ENCODE assay signal across 8 cellular contexts in genomic region chr1:65419681-65420589, GRCh38. TPM values are rescaled to one million over a fixed set of nuclear protein-coding genes. Genes with fewer than 3 reads are reported as not detected.
DNase-seq lines count a peak whose midpoint lies in the region; ATAC-seq, FAIRE-seq and TF ChIP-seq lines count a peak whose summit lies in the region.

No MANE protein-coding gene starts in this region.

- peak; percentile 99 for DNase-seq in GM12865 (ENCODE audit: low read depth)
- peak; percentile 97 for DNase-seq in NCI-H1105 treated with DMSO at 0.1 percent for 48 hours (lab: John Stamatoyannopoulos, UW)
- DNase-seq in SKM-1 treated with dmso at 0.1 percent for 144 hours (lab: John Stamatoyannopoulos, UW; ENCODE audit: unreplicated experiment), result peak; percentile 94
- peak; percentile 98 for DNase-seq in activated naive CD8-positive, alpha-beta T cell treated with anti-CD3 and anti-CD28 coated beads for 36 hours
- DNase-seq in Right ventricle myocardium inferior (ENCODE audit: missing footprints), result peak; percentile 100
- peak; percentile 98 to 100 (median 100) for DNase-seq in pancreas
- peak; percentile 99 for DNase-seq in thyroid gland

- H3K36me3 ChIP-seq in pancreas (no peaks in the 10 kb centered on the region), thyroid gland (no peaks in the 10 kb centered on the region)

- TF ChIP-seq POLR2A in thyroid gland (IDR thresholded peaks at IDR 0.05), result peak; percentile 50 to 82

- peaks cover 7 to 24% (median 19%) of the 10 kb centered on the region in 3 donors for H3K4me1 ChIP-seq in pancreas
- peaks cover 40 to 46% of the 10 kb centered on the region in 2 donors for H3K4me1 ChIP-seq in thyroid gland

- FAIRE-seq in pancreas (lab: Jason Lieb, UNC), result no peak

- 0 to 1% methylated on average over 39 to 52 of the region's 52 CpGs for WGBS in pancreas, 2 donors
- 1 to 3% methylated on average over 21 to 24 of the region's 52 CpGs for WGBS in thyroid gland, 2 donors

- H3K9me3 ChIP-seq in pancreas (no peaks in the 10 kb centered on the region), thyroid gland (no peaks in the 10 kb centered on the region)

- H3K36me3 Mint-ChIP-seq in activated naive CD8-positive, alpha-beta T cell treated with anti-CD3 and anti-CD28 coated beads for 36 hours, result peaks cover 4% of the 10 kb centered on the region

- TF ChIP-seq CTCF in GM12865 (IDR thresholded peaks at IDR 0.05; ENCODE audit: insufficient read depth, low read depth, low read length, missing control alignments), result no peak
- TF ChIP-seq CTCF in pancreas (IDR thresholded peaks at IDR 0.05), result no peak
- no peak for TF ChIP-seq CTCF in thyroid gland (IDR thresholded peaks at IDR 0.05)

- H3K4me3 ChIP-seq in GM12865 (ENCODE audit: low read depth, low read length) (peak overlapping the region; percentile 95), pancreas (peak overlapping the region; percentile 34 to 92 (median 78)), thyroid gland (replicated peaks in 1 of 3) (peak overlapping the region in 2 of 3 donors; percentile 68 to 83)

- intact Hi-C loops in Right ventricle myocardium inferior (cut with DNase I) (loop anchor here (2.0 to 5.0 kb wide), 5 partner anchors 72 to 353 kb away; partner anchors contain the start of gene AK4), pancreas (cut with DNase I) (no loop called here), thyroid gland (cut with DNase I) (no loop called here)

- H3K27me3 Mint-ChIP-seq in activated naive CD8-positive, alpha-beta T cell treated with anti-CD3 and anti-CD28 coated beads for 36 hours, result peaks cover 6% of the 10 kb centered on the region

- no peaks in the 10 kb centered on the region for H3K9me3 Mint-ChIP-seq in activated naive CD8-positive, alpha-beta T cell treated with anti-CD3 and anti-CD28 coated beads for 36 hours

- ATAC-seq in HG02759 (IDR thresholded peaks at IDR 0.05; ENCODE audit: unreplicated experiment) (peak; percentile 93), Right ventricle myocardium inferior (peak; percentile 98), pancreas (peak; percentile 88 to 95 (median 90))

- peaks cover 14% of the 10 kb centered on the region for H3K4me1 Mint-ChIP-seq in activated naive CD8-positive, alpha-beta T cell treated with anti-CD3 and anti-CD28 coated beads for 36 hours

- H3K27me3 ChIP-seq in pancreas, result no peaks in the 10 kb centered on the region
- H3K27me3 ChIP-seq in thyroid gland, result no peaks in the 10 kb centered on the region

- H3K27ac ChIP-seq in pancreas, result peak overlapping the region; percentile 95 to 99 (median 98)
- peak overlapping the region; percentile 97 for H3K27ac ChIP-seq in thyroid gland

- peak overlapping the region; percentile 95 for H3K27ac Mint-ChIP-seq in activated naive CD8-positive, alpha-beta T cell treated with anti-CD3 and anti-CD28 coated beads for 36 hours

- no peak overlapping the region for H3K4me3 Mint-ChIP-seq in activated naive CD8-positive, alpha-beta T cell treated with anti-CD3 and anti-CD28 coated beads for 36 hours

RNA-seq across cellular contexts. Expression of gene LEPR, which starts 0.5 kb away (rescaled TPM):
- total RNA-seq in activated naive CD8-positive, alpha-beta T cell treated with anti-CD3 and anti-CD28 coated beads for 36 hours, result 1 to 10 TPM; 1.6 to 2.2 TPM
- total RNA-seq in Right ventricle myocardium inferior, result 3.5 TPM
- total RNA-seq in pancreas, result 1 to 10 TPM; 1.3 to 5.1 (median 2.6) TPM
- 1 to 10 TPM in 1 of 2 donors, under 1 TPM in 1; 0.95 to 4.4 TPM for polyA plus RNA-seq in pancreas
- 10 to 100 TPM; 11.4 to 80.4 (median 17.5) TPM for total RNA-seq in thyroid gland

RNA-seq across cellular contexts. Expression of gene LEPROT, which starts 0.5 kb away (rescaled TPM):
- 10 to 100 TPM; 10.9 to 11.3 TPM for total RNA-seq in activated naive CD8-positive, alpha-beta T cell treated with anti-CD3 and anti-CD28 coated beads for 36 hours
- total RNA-seq in Right ventricle myocardium inferior (44.3 TPM), pancreas (10 to 100 TPM; 25.4 to 45.5 (median 36.0) TPM), thyroid gland (100 to 1,000 TPM in 2 of 4 donors, 10 to 100 TPM in 2; 70.1 to 159 (median 94.2) TPM)
- 10 to 100 TPM; 16.9 to 24.1 TPM for polyA plus RNA-seq in pancreas

Comparison
In these comparisons a context has a peak if more than half of its experiments do, and no peak if none do; other contexts are left out.
1. Peak in every context shown above with its lines: DNase-seq, ATAC-seq, H3K4me3 ChIP-seq and H3K27ac ChIP-seq.